Comparison of ENCODE assay signal across 16 cellular contexts in the genomic region with DNA sequence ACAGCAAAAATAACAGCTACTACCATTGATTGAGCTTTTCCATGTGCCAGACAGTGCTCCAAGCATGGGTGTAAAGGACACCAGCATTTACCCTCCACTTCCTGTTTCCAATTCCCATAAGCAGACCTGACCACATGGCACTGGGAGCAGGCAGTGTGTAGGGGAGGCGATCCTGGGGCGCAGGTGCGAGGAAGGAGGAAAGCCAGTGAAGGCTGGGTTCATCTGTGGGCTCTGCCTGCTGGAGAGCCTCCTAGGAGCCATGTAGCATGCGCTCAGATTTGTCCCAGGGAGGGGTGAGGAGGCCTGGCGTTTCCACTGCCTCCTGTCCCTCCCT. TPM values are rescaled to one million over a fixed set of nuclear protein-coding genes. Genes with fewer than 3 reads are reported as not detected.
DNase-seq lines count a peak whose midpoint lies in the region; ATAC-seq, FAIRE-seq and TF ChIP-seq lines count a peak whose summit lies in the region.
"Had no signal": no experiment of that assay in that cellular context is flagged by ENCODE, and none has a peak within 500 bp of the region (broad histone marks: within the 10 kb centered on the region; RNA-seq: fewer than 3 reads in every experiment).

No MANE protein-coding gene starts in this region.

- H3K9ac ChIP-seq in HepG2 (ENCODE audit: insufficient read depth, low read depth, low read length): no peak overlapping the region

- H3K9me3 ChIP-seq in HepG2 (ENCODE audit: low read length) (no peaks in the 10 kb centered on the region), right lobe of liver (no peaks in the 10 kb centered on the region)

- peaks cover 28% of the 10 kb centered on the region for H3K36me3 Mint-ChIP-seq in nephron progenitor cell (ENCODE audit: low read depth)
- H3K36me3 Mint-ChIP-seq: CD4-positive, alpha-beta memory T cell had no signal

- TF ChIP-seq POLR2A in HepG2 (IDR thresholded peaks at IDR 0.05; ENCODE audit: insufficient read depth in 1 of 2, low read depth in 2 of 2, low read length in 2 of 2) (peak in 1 of 2 experiments; percentile 29; a peak in 1 of 4 replicates), right lobe of liver (IDR thresholded peaks at IDR 0.05) (no peak), GM12891 (IDR thresholded peaks at IDR 0.05; ENCODE audit: low read depth, low read length) (no peak)

- POLR2A ChIA-PET in HepG2 (lab: Yijun Ruan, JAX): no interaction called here

- no peak for FAIRE-seq in HepG2 (lab: Jason Lieb, UNC)
- no peak for FAIRE-seq in GM12891 (lab: Jason Lieb, UNC)
- FAIRE-seq: G401.6, HTR-8/SVneo had no signal

- TF ChIP-seq CTCF in HepG2 (CRISPR knock-in tag; IDR thresholded peaks at IDR 0.05) (no peak), right lobe of liver (IDR thresholded peaks at IDR 0.05) (no peak), nephron progenitor cell (IDR thresholded peaks at IDR 0.05) (no peak)

- TF ChIP-seq RAD21 in HepG2 (CRISPR knock-in tag; IDR thresholded peaks at IDR 0.05): no peak

- no peak overlapping the region for H3K4me3 Mint-ChIP-seq in nephron progenitor cell
- H3K4me3 Mint-ChIP-seq: CD4-positive, alpha-beta memory T cell; HFFc6 had no signal

- CTCF ChIA-PET in HepG2 (lab: Yijun Ruan, JAX; ENCODE audit: low intra/inter-chr PET ratio, low total read pairs): no interaction called here

- DNase-seq in HepG2 (ENCODE audit: low spot score) (no peak), right lobe of liver (no peak), NCI-H69 (lab: John Stamatoyannopoulos, UW) (peak; percentile 1), nephron progenitor cell (no peak), GM12891 (ENCODE audit: insufficient read length, low spot score) (no peak), occipital lobe (lab: John Stamatoyannopoulos, UW) (no peak)
- DNase-seq: C1 segment of cervical spinal cord; CD4-positive, alpha-beta memory T cell; DMS79 treated with DMSO at 0.1 percent for 48 hours; EL; HCEC 1CT; HFFc6 had no signal

- H3K27me3 Mint-ChIP-seq in nephron progenitor cell (ENCODE audit: low read depth, poor library complexity): no peaks in the 10 kb centered on the region
- H3K27me3 Mint-ChIP-seq: CD4-positive, alpha-beta memory T cell had no signal

- TF ChIP-seq EP300 in HepG2 (IDR thresholded peaks at IDR 0.05; ENCODE audit: low read depth in 2 of 2, low read length in 2 of 2) (no peak), HepG2 (CRISPR knock-in tag; IDR thresholded peaks at IDR 0.05; ENCODE audit: borderline replicate concordance) (no peak)

- peaks cover 4% of the 10 kb centered on the region for H3K79me2 ChIP-seq in HepG2 (ENCODE audit: insufficient read depth, low read length)

- H2AFZ ChIP-seq in HepG2 (ENCODE audit: low read length): no peak overlapping the region

- BruUV-seq in HepG2 (replicated peaks; lab: Mats Ljungman, UMichigan): no TSS peak

- H3K27ac ChIP-seq in HepG2 (ENCODE audit: extremely low read length, insufficient read depth, low read length): peak overlapping the region; percentile 6
- no peak overlapping the region for H3K27ac ChIP-seq in right lobe of liver

- no peaks in the 10 kb centered on the region for H3K27me3 ChIP-seq in HepG2 (ENCODE audit: control insufficient read depth in 1 of 2, insufficient read depth in 2 of 2, low read length in 2 of 2)
- H3K27me3 ChIP-seq in right lobe of liver: no peaks in the 10 kb centered on the region

- no peaks in the 10 kb centered on the region for H3K9me3 Mint-ChIP-seq in nephron progenitor cell
- H3K9me3 Mint-ChIP-seq: HFFc6 had no signal

- ATAC-seq in HepG2 (no peak), right lobe of liver (no peak)

- H3K36me3 ChIP-seq in HepG2 (replicated peaks in 1 of 2; ENCODE audit: control insufficient read depth in 1 of 2, insufficient read depth in 2 of 2, low read length in 2 of 2) (peaks cover 90 to 100% of the 10 kb centered on the region in 2 experiments), right lobe of liver (no peaks in the 10 kb centered on the region)

- intact Hi-C loops in HepG2 (cut with micrococcal nuclease; ENCODE audit: unreplicated experiment): no loop called here
- intact Hi-C loops in right lobe of liver (cut with DNase I): no loop called here

- peaks cover 71% of the 10 kb centered on the region; the same call in 1 of the 2 replicates for H4K20me1 ChIP-seq in HepG2 (ENCODE audit: insufficient read depth, low read length)

- WGBS in HepG2 (ENCODE audit: low lambda C conversion rate): 95% methylated on average over 5 of the region's 5 CpGs
- 100% methylated on average over 2 of the region's 5 CpGs for WGBS in right lobe of liver (ENCODE audit: insufficient coverage, low coverage, low lambda C conversion rate, missing lambda C conversion rate)

- peaks cover 21% of the 10 kb centered on the region for H3K4me1 ChIP-seq in HepG2 (ENCODE audit: insufficient read depth, low read length)
- H3K4me1 ChIP-seq in right lobe of liver: peaks cover 0 to 7% (median 0%) of the 10 kb centered on the region in 4 donors

- peaks cover 35% of the 10 kb centered on the region for H3K4me1 Mint-ChIP-seq in nephron progenitor cell

- H3K27ac Mint-ChIP-seq in nephron progenitor cell: peak overlapping the region; percentile 77
- H3K27ac Mint-ChIP-seq: HFFc6 had no signal

- H3K4me3 ChIP-seq in HepG2 (replicated peaks in 1 of 3; ENCODE audit: insufficient read depth in 1 of 3, low read depth in 2 of 3, low read length in 3 of 3) (no peak overlapping the region), right lobe of liver (no peak overlapping the region)

- H3K4me2 ChIP-seq in HepG2 (ENCODE audit: low read depth, low read length): no peak overlapping the region

- in situ Hi-C loops in HepG2 (cut with HindIII; ENCODE audit: extremely low pct_ligation_motif_present, low pct_unique_long_range_greater_than_20kb): no loop called here

TF ChIP-seq in HepG2, 621 proteins besides CTCF, POLR2A, EP300 and RAD21:
- TF ChIP-seq SNAPC2 (CRISPR knock-in tag; IDR thresholded peaks at IDR 0.05): 0 out of 2 replicates have a peak, but pooled peaks have one; percentile 49
- TF ChIP-seq KLF9 (CRISPR knock-in tag; IDR thresholded peaks at IDR 0.05; ENCODE audit: low read depth): no peak
- TF ChIP-seq POLR2G (IDR thresholded peaks at IDR 0.05; ENCODE audit: low read depth, low read length): peak; percentile 25; the same call in 1 of the 2 replicates
- TF ChIP-seq ZNF10 (CRISPR knock-in tag; IDR thresholded peaks at IDR 0.05; ENCODE audit: borderline replicate concordance, low read depth): no peak
- TF ChIP-seq, protein P1, sequence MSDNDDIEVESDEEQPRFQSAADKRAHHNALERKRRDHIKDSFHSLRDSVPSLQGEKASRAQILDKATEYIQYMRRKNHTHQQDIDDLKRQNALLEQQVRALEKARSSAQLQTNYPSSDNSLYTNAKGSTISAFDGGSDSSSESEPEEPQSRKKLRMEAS (IDR thresholded peaks at IDR 0.05): 0 out of 2 replicates have a peak, but pooled peaks have one; percentile 3
- TF ChIP-seq TARDBP (CRISPR knock-in tag; IDR thresholded peaks at IDR 0.05): peak; percentile 75
- TF ChIP-seq RBM22 (optimal IDR thresholded peaks at IDR 0.05; ENCODE audit: low read length): peak; percentile 63
TF ChIP-seq in HepG2: peak in this region for 5.

TF ChIP-seq in GM12891, 5 proteins besides CTCF, POLR2A, EP300 and RAD21:
- no peak for TF ChIP-seq POU2F2 (IDR thresholded peaks at IDR 0.05; ENCODE audit: low read depth, low read length)
- no peak for TF ChIP-seq POLR2AphosphoS5 (IDR thresholded peaks at IDR 0.05; ENCODE audit: low read depth, low read length)
- TF ChIP-seq SPI1 (IDR thresholded peaks at IDR 0.05; ENCODE audit: low read depth, low read length): no peak
- no peak for TF ChIP-seq TAF1 (IDR thresholded peaks at IDR 0.05; ENCODE audit: low read depth, low read length)
- no peak for TF ChIP-seq PAX5 (IDR thresholded peaks at IDR 0.05; ENCODE audit: insufficient read depth, low read length, severe bottlenecking)

RNA-seq across cellular contexts. Expression of a gene that starts 56.7 kb away (rescaled TPM):
- total RNA-seq in HepG2 (2016; rRNA removed; fragmentation: Illumina TruSeq; extraction: Trizol): not detected in 2 replicates
- not detected in 2 replicates for total RNA-seq in HepG2 (2016; cell fraction: cytosol; rRNA removed; fragmentation: Illumina TruSeq; extraction: Trizol; ENCODE audit: low read depth)
- not detected in 2 replicates for total RNA-seq in HepG2 (2016; cell fraction: insoluble cytoplasmic fraction; rRNA removed; fragmentation: Illumina TruSeq; extraction: Trizol)
- total RNA-seq in HepG2 (2016; cell fraction: membrane; rRNA removed; fragmentation: Illumina TruSeq; extraction: Trizol): not detected in 2 replicates
- total RNA-seq in HepG2 (2016; cell fraction: nucleus; rRNA removed; fragmentation: Illumina TruSeq; extraction: Trizol): not detected in 2 replicates
- not detected in 2 replicates for polyA plus RNA-seq in HepG2 (2011; rRNA removed)
- polyA plus RNA-seq in HepG2 (2011; cell fraction: cytosol; rRNA removed): not detected in 2 replicates
- polyA plus RNA-seq in HepG2 (2011; cell fraction: nucleus; rRNA removed): not detected in 2 replicates
- 0.04 TPM in 1 of 2 replicates, not detected in the other for polyA plus RNA-seq in HepG2 (2012)
- not detected in 2 replicates for polyA plus RNA-seq in HepG2 (2016; cell fraction: cytosol; fragmentation: Illumina TruSeq; extraction: Trizol; ENCODE audit: low read depth)
- not detected in 2 replicates for polyA plus RNA-seq in HepG2 (2016; cell fraction: insoluble cytoplasmic fraction; fragmentation: Illumina TruSeq; extraction: Trizol; ENCODE audit: low read depth)
- polyA plus RNA-seq in HepG2 (2016; cell fraction: membrane; fragmentation: Illumina TruSeq; extraction: Trizol; ENCODE audit: low read depth): not detected in 2 replicates
- not detected in 2 replicates for polyA plus RNA-seq in HepG2 (2016; cell fraction: nucleus; fragmentation: Illumina TruSeq; extraction: Trizol; ENCODE audit: insufficient read depth, low read depth)
- polyA minus RNA-seq in HepG2 (2011; rRNA and poly(A)+ RNA removed; ENCODE audit: low replicate concordance): not detected in 2 replicates
- not detected in 2 replicates for polyA minus RNA-seq in HepG2 (2011; cell fraction: cytosol; rRNA and poly(A)+ RNA removed)
- polyA minus RNA-seq in HepG2 (2011; cell fraction: nucleus; rRNA and poly(A)+ RNA removed): not detected in 2 replicates
- 1 to 10 TPM in 1 of 6 experiments, under 1 TPM in 5; 0.31 to 1.9 (median 0.71) TPM for total RNA-seq in right lobe of liver
- polyA plus RNA-seq in GM12891 (2012; ENCODE audit: low read depth, missing spikeins): 16.6 TPM
- total RNA-seq in occipital lobe: 0.16 TPM
- total RNA-seq: A673, H4, HFFc6 had no signal
